Comparison of ENCODE assay signal across 23 cellular contexts in the genomic region with DNA sequence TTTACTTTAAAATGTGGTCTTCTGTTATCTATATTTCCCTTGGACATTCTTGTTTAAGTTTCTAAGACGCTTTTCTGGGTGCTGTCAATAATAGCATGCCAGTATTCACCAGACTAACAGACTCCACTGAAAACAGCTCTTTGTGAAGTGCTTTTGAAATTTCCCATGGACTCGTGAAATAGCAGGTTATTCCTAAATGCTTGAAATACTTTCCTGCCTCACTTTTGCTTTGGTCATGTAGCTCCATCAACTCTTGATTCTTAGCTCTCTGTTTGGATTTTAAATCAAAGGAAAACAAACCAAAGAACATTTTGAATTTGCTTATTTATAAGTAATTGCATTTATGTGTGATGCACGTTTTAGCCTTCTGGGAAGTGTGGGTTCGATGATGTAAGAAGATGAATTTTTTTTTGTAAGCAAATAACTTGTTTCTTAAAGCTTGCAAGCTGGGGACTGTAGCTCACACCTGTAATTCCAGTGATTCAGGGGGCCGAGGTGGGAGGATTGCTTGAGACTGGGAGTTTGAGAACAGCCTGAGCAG.
A peak's percentile ranks its signal among the peaks of the same experiment; 100 is the strongest.
DNase-seq lines count a peak whose midpoint lies in the region; ATAC-seq and TF ChIP-seq lines count a peak whose summit lies in the region.
"Had no signal": no experiment of that assay in that cellular context is flagged by ENCODE, and none has a peak within 500 bp of the region (broad histone marks: within the 10 kb centered on the region; RNA-seq: fewer than 3 reads in every experiment).

No MANE protein-coding gene starts in this region.

- H2AFZ ChIP-seq in trophoblast cell (ENCODE audit: insufficient read depth, low read length, poor library complexity), result no peak overlapping the region
- H2AFZ ChIP-seq: hepatocyte had no signal

- H3K9ac ChIP-seq in trophoblast cell (ENCODE audit: low read length), result no peak overlapping the region

- TF ChIP-seq CTCF in C4-2B (conservative IDR thresholded peaks at IDR 0.05) (no peak), RWPE2 (IDR thresholded peaks at IDR 0.05; ENCODE audit: poor library complexity, severe bottlenecking) (no peak), uterus (IDR thresholded peaks at IDR 0.05) (no peak)

- H3K36me3 ChIP-seq in RWPE2 (ENCODE audit: low read depth) (no peaks in the 10 kb centered on the region), trophoblast cell (ENCODE audit: control insufficient read depth in 1 of 2, insufficient read depth in 2 of 2, low read length in 2 of 2) (peaks cover 0 to 4% of the 10 kb centered on the region in 2 experiments), uterus (no peaks in the 10 kb centered on the region)
- H3K36me3 ChIP-seq: stomach, vagina had no signal

- no peak overlapping the region for H2BK120ac ChIP-seq in trophoblast cell (ENCODE audit: insufficient read depth, low read length, poor library complexity)

- intact Hi-C loops in uterus (cut with DNase I; ENCODE audit: low total_unique reads), result no loop called here

- H4K91ac ChIP-seq in trophoblast cell (ENCODE audit: low read depth, low read length), result no peak overlapping the region

- H2BK12ac ChIP-seq in trophoblast cell (ENCODE audit: low read length), result no peak overlapping the region

- no peaks in the 10 kb centered on the region for H3K79me2 ChIP-seq in trophoblast cell (ENCODE audit: control insufficient read depth, insufficient read depth, low read length, poor library complexity)

- H3K14ac ChIP-seq in trophoblast cell (ENCODE audit: low read length), result no peak overlapping the region

- ATAC-seq in RWPE2 (ENCODE audit: low read depth) (0 out of 3 replicates have a peak, but pooled peaks have one; percentile 10), HG03175 (IDR thresholded peaks at IDR 0.05; ENCODE audit: unreplicated experiment) (no peak)

- H3K27me3 ChIP-seq in RWPE2 (ENCODE audit: insufficient read depth, poor library complexity, severe bottlenecking), result no peaks in the 10 kb centered on the region
- no peaks in the 10 kb centered on the region for H3K27me3 ChIP-seq in trophoblast cell (ENCODE audit: insufficient read depth, low read length)
- no peaks in the 10 kb centered on the region for H3K27me3 ChIP-seq in uterus
- H3K27me3 ChIP-seq: hepatocyte, stomach, vagina had no signal

- H3K4me3 ChIP-seq in RWPE2 (ENCODE audit: severe bottlenecking), result no peak overlapping the region
- no peak overlapping the region for H3K4me3 ChIP-seq in trophoblast cell (ENCODE audit: low read depth, low read length)
- H3K4me3 ChIP-seq in uterus, result no peak overlapping the region
- H3K4me3 ChIP-seq: hepatocyte, lung, stomach, vagina had no signal

- H4K12ac ChIP-seq in trophoblast cell (ENCODE audit: low read depth, low read length), result no peak overlapping the region

- no peak overlapping the region for H2BK5ac ChIP-seq in trophoblast cell (ENCODE audit: low read depth, low read length, poor library complexity)

- H2AK5ac ChIP-seq in trophoblast cell (ENCODE audit: low read length), result no peak overlapping the region

- H3K23ac ChIP-seq in trophoblast cell (ENCODE audit: low read length), result no peak overlapping the region

- H3K18ac ChIP-seq in trophoblast cell (ENCODE audit: low read length), result no peak overlapping the region

- DNase-seq in RWPE2 (ENCODE audit: low spot score) (no peak), epithelial cell of prostate (ENCODE audit: low read depth, low spot score) (no peak), trophoblast cell (no peak), NCI-H774 (lab: John Stamatoyannopoulos, UW) (no peak), uterus (no peak)
- no peak for DNase-seq in central memory CD4-positive, alpha-beta T cell
- DNase-seq: activated CD4-positive, alpha-beta memory T cell treated with anti-CD3 and anti-CD28 coated beads for 36 hours; activated CD4-positive, CD25-positive, alpha-beta regulatory T cell; activated effector memory CD4-positive, alpha-beta T cell treated with Interleukin-2 at 50 U/mL for 16 hours; activated naive CD8-positive, alpha-beta T cell treated with anti-CD3 and anti-CD28 coated beads, Interleukin-2, amount 10 ng/mL, durations not matched to agents 7 days and 5 days; DMS153; foreskin fibroblast; Karpas-422; NCI-H187; occipital lobe; RPMI8226; stomach; SW 1271 had no signal

- H4K8ac ChIP-seq in trophoblast cell (ENCODE audit: low read depth, low read length), result no peak overlapping the region

- H3K4me1 ChIP-seq in RWPE2 (ENCODE audit: insufficient read depth, poor library complexity, severe bottlenecking), result peaks cover 61% of the 10 kb centered on the region
- H3K4me1 ChIP-seq in trophoblast cell (ENCODE audit: control insufficient read depth in 1 of 2, insufficient read depth in 2 of 2, low read length in 2 of 2), result peaks cover 16 to 26% of the 10 kb centered on the region in 2 experiments
- H3K4me1 ChIP-seq in uterus, result peaks cover 4 to 6% of the 10 kb centered on the region in 2 donors

- no CpG with 5 or more reads among the region's 5 CpGs for whole genome bisulfite sequencing in trophoblast cell (ENCODE audit: extremely low coverage, insufficient coverage, insufficient read length)

- H3K9me3 ChIP-seq in RWPE2 (ENCODE audit: severe bottlenecking) (no peaks in the 10 kb centered on the region), trophoblast cell (ENCODE audit: insufficient read depth, low read depth, low read length) (no peaks in the 10 kb centered on the region), uterus (no peaks in the 10 kb centered on the region)
- H3K9me3 ChIP-seq: stomach, vagina had no signal

- H3K4ac ChIP-seq in trophoblast cell (ENCODE audit: low read depth, low read length), result no peak overlapping the region

- TF ChIP-seq POLR2A in uterus (IDR thresholded peaks at IDR 0.05), result no peak

- peaks cover 11% of the 10 kb centered on the region for H3K79me1 ChIP-seq in trophoblast cell (ENCODE audit: low read length)

- H3K27ac ChIP-seq in C4-2B (peak overlapping the region; percentile 96; the same call in 1 of the 2 replicates), RWPE2 (ENCODE audit: poor library complexity, severe bottlenecking) (peak overlapping the region; percentile 73), epithelial cell of prostate (peak overlapping the region; percentile 62), trophoblast cell (ENCODE audit: low read depth, low read length) (peak overlapping the region; percentile 65), uterus (peak overlapping the region in 1 of 2 donors; percentile 70)
- H3K27ac ChIP-seq: hepatocyte had no signal

- no peak overlapping the region for H3K4me2 ChIP-seq in trophoblast cell (ENCODE audit: low read length)
- H3K4me2 ChIP-seq: hepatocyte had no signal
